In genomic region chr12:83850531-83850930, GRCh38 we compare ENCODE assay signal across 20 cellular contexts.
"Had no signal": no experiment of that assay in that cellular context is flagged by ENCODE, and none has a peak within 500 bp of the region (broad histone marks: within the 10 kb centered on the region; RNA-seq: fewer than 3 reads in every experiment).

No MANE protein-coding gene starts in this region.

- FAIRE-seq: endometrium had no signal

- ATAC-seq: heart left ventricle; left colon; naive thymus-derived CD4-positive, alpha-beta T cell; sciatic nerve; stimulated activated memory B cell treated with anti-CD40 and anti-IgM and Interleukin-4, amounts not matched to agents 10 μg/mL and 1 μg/mL and 100 μg/mL, for 72 hours had no signal

- H3K36me3 Mint-ChIP-seq: naive thymus-derived CD4-positive, alpha-beta T cell; stimulated activated memory B cell treated with anti-CD40 and anti-IgM and Interleukin-4, amounts not matched to agents 10 μg/mL and 1 μg/mL and 100 μg/mL, for 72 hours had no signal

- H3K27ac ChIP-seq: epithelial cell of prostate, esophagus muscularis mucosa, heart left ventricle, spleen, tibial artery, upper lobe of left lung, vagina had no signal

- H3K4me3 ChIP-seq: esophagus muscularis mucosa, heart left ventricle, spleen, tibial artery, upper lobe of left lung, vagina had no signal

- H3K4me3 Mint-ChIP-seq: naive thymus-derived CD4-positive, alpha-beta T cell; stimulated activated memory B cell treated with anti-CD40 and anti-IgM and Interleukin-4, amounts not matched to agents 10 μg/mL and 1 μg/mL and 100 μg/mL, for 72 hours; stimulated activated naive CD8-positive, alpha-beta T cell treated with anti-CD3 and anti-CD28 coated beads, Interleukin-15, Interleukin-2, amounts not matched to agents 100 ng/mL and 50 ng/mL, for 24 hours had no signal

- H3K4me1 ChIP-seq: esophagus muscularis mucosa, heart left ventricle, spleen, tibial artery, upper lobe of left lung, vagina had no signal

- H3K4me1 Mint-ChIP-seq: naive thymus-derived CD4-positive, alpha-beta T cell; stimulated activated memory B cell treated with anti-CD40 and anti-IgM and Interleukin-4, amounts not matched to agents 10 μg/mL and 1 μg/mL and 100 μg/mL, for 72 hours had no signal

- H3K27ac Mint-ChIP-seq: naive thymus-derived CD4-positive, alpha-beta T cell; stimulated activated memory B cell treated with anti-CD40 and anti-IgM and Interleukin-4, amounts not matched to agents 10 μg/mL and 1 μg/mL and 100 μg/mL, for 72 hours; stimulated activated naive CD8-positive, alpha-beta T cell treated with anti-CD3 and anti-CD28 coated beads, Interleukin-15, Interleukin-2, amounts not matched to agents 100 ng/mL and 50 ng/mL, for 24 hours had no signal

- H3K36me3 ChIP-seq: esophagus muscularis mucosa, heart left ventricle, spleen, tibial artery, upper lobe of left lung, vagina had no signal

- H3K27me3 ChIP-seq: esophagus muscularis mucosa, heart left ventricle, spleen, tibial artery, upper lobe of left lung, vagina had no signal

- H3K27me3 Mint-ChIP-seq: naive thymus-derived CD4-positive, alpha-beta T cell; stimulated activated memory B cell treated with anti-CD40 and anti-IgM and Interleukin-4, amounts not matched to agents 10 μg/mL and 1 μg/mL and 100 μg/mL, for 72 hours; stimulated activated naive CD8-positive, alpha-beta T cell treated with anti-CD3 and anti-CD28 coated beads, Interleukin-15, Interleukin-2, amounts not matched to agents 100 ng/mL and 50 ng/mL, for 24 hours had no signal

- H3K9me3 ChIP-seq: vagina had no signal

- DNase-seq: effector memory CD4-positive, alpha-beta T cell; foreskin melanocyte; heart left ventricle; hippocampal formation; left colon; naive thymus-derived CD4-positive, alpha-beta T cell; posterior cingulate gyrus; spleen; stimulated activated CD4-positive, alpha-beta T cell treated with anti-CD3 and anti-CD28 coated beads, Interleukin-15, amount 100 ng/mL, for 24 hours; stimulated activated CD4-positive, alpha-beta T cell treated with anti-CD3 and anti-CD28 coated beads, Interleukin-1b, Interleukin-23, amount 100 ng/mL, for 48 hours; stimulated activated CD4-positive, alpha-beta T cell treated with anti-CD3 and anti-CD28 coated beads, Interleukin-4, amount 100 ng/mL, for 24 hours; tibial artery; upper lobe of left lung had no signal
